ENCODE assay signal across 8 cellular contexts in genomic region chr4:121822796-121823504, GRCh38.
A peak's percentile ranks its signal among the peaks of the same experiment; 100 is the strongest.
DNase-seq lines count a peak whose midpoint lies in the region; ATAC-seq and TF ChIP-seq lines count a peak whose summit lies in the region.

No MANE protein-coding gene starts in this region.

- peak overlapping the region; percentile 76 for H3K27ac ChIP-seq in OCI-LY1 (ENCODE audit: low read depth, low read length, poor library complexity, severe bottlenecking)

- no peaks in the 10 kb centered on the region for H4K20me1 ChIP-seq in OCI-LY1 (ENCODE audit: insufficient read depth, low read length)

- DNase-seq in DMS53 (lab: John Stamatoyannopoulos, UW) (peak; percentile 45), DMS53 treated with DMSO at 0.1 percent for 48 hours (lab: John Stamatoyannopoulos, UW; ENCODE audit: unreplicated experiment) (no peak), astrocyte of the cerebellum (ENCODE audit: low read depth) (no peak), iPS-NIHi11 (ENCODE audit: low spot score) (peak; percentile 35)
- DNase-seq in stimulated activated CD4-positive, alpha-beta T cell treated with anti-CD3 and anti-CD28 coated beads, Interleukin-4, amount 100 ng/mL, for 24 hours: peak; percentile 22

- H2AFZ ChIP-seq in OCI-LY1 (ENCODE audit: low read length): no peak overlapping the region

- ATAC-seq in GM19324 (IDR thresholded peaks at IDR 0.05; ENCODE audit: low FRiP score, unreplicated experiment) (peak; percentile 37), HG03196 (IDR thresholded peaks at IDR 0.05; ENCODE audit: unreplicated experiment) (peak; percentile 37)

- H3K4me1 ChIP-seq in OCI-LY1 (ENCODE audit: insufficient read depth, low read length, severe bottlenecking): peaks cover 31% of the 10 kb centered on the region

- H3F3A ChIP-seq in OCI-LY1 (ENCODE audit: insufficient read depth, low read length): peaks cover 1% of the 10 kb centered on the region; the same call in 1 of the 2 replicates

- peak overlapping the region; percentile 91 for H3K9ac ChIP-seq in OCI-LY1 (ENCODE audit: low read length)

- H3K4me2 ChIP-seq in OCI-LY1 (ENCODE audit: low read length): peak overlapping the region; percentile 86

- no peaks in the 10 kb centered on the region for H3K27me3 ChIP-seq in OCI-LY1 (ENCODE audit: insufficient read depth, low read length)

- no peaks in the 10 kb centered on the region for H3K9me3 ChIP-seq in OCI-LY1 (ENCODE audit: low read length)

- in situ Hi-C loops in astrocyte of the cerebellum (cut with HindIII; ENCODE audit: low sequenced_read_pairs): no loop called here

- H3K36me3 ChIP-seq in OCI-LY1 (ENCODE audit: insufficient read depth, low read length): peaks cover 60% of the 10 kb centered on the region

- peaks cover 26% of the 10 kb centered on the region for H3K79me2 ChIP-seq in OCI-LY1 (ENCODE audit: insufficient read depth, low read length)

- H3K4me3 ChIP-seq in OCI-LY1 (ENCODE audit: low read depth, low read length, poor library complexity, severe bottlenecking) (peak overlapping the region; percentile 95), astrocyte of the cerebellum (ENCODE audit: low read depth, low read length) (peak overlapping the region; percentile 85)

- no peaks in the 10 kb centered on the region for H3K9me2 ChIP-seq in OCI-LY1 (ENCODE audit: low read depth, low read length)

- TF ChIP-seq CTCF in OCI-LY1 (IDR thresholded peaks at IDR 0.05; ENCODE audit: low read length): peak; percentile 50; the same call in 1 of the 2 replicates
- peak; percentile 28 for TF ChIP-seq CTCF in astrocyte of the cerebellum (IDR thresholded peaks at IDR 0.05; ENCODE audit: low read depth, low read length, missing control alignments)

Comparison
In these comparisons a context has a peak if more than half of its experiments do, and no peak if none do; other contexts are left out.
1. DNase-seq: peak in DMS53 (single experiment), iPS-NIHi11 (single experiment) and stimulated activated CD4-positive, alpha-beta T cell treated with anti-CD3 and anti-CD28 coated beads, Interleukin-4, amount 100 ng/mL, for 24 hours (single experiment); none in DMS53 treated with DMSO at 0.1 percent for 48 hours (single experiment) and astrocyte of the cerebellum (single experiment).